In the genomic region with DNA sequence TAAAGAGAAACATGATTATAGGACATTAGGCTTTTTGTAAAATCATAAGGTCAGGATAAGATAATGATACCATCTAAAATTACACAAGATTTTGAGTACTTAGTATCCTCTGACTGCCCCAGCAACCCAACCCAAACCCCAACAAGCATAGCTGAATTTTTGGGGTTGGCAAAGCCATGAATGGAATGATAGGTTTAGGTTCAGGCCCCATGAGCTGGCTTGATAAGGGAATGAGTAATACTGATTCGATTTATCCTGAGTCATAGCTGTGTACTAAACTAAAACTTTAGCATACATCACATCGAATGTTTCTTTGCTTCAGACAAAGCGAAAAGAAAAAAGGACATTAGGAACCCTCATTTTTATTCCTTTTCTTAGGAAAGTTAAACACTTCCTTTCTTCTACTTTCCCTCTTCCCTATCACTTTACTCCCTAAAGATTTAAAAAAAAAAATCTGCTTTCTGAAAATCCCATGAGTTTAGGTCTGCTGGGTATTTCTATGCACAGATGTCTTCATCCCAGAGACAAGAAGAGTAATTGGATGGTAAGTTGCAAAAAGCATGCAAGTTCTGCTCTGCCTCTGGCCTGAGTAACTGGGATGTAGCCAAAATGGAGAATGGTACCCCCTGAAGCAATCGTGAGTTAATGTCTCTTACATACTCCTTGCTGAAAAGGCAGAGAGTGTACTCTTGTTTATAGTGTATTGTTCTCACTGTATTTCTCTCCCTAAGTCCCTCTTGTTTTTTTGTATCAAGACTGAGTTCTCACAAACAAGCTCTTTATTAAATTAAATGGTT, we compare ENCODE assay signal across 16 cellular contexts.
DNase-seq lines count a peak whose midpoint lies in the region; ATAC-seq, FAIRE-seq and TF ChIP-seq lines count a peak whose summit lies in the region.
"Had no signal": no experiment of that assay in that cellular context is flagged by ENCODE, and none has a peak within 500 bp of the region (broad histone marks: within the 10 kb centered on the region; RNA-seq: fewer than 3 reads in every experiment).

No MANE protein-coding gene starts in this region.

- FAIRE-seq in bronchial epithelial cell (lab: Jason Lieb, UNC) = no peak
- FAIRE-seq: G401.6 had no signal

- no peak overlapping the region for H3K4me3 Mint-ChIP-seq in Calu3 (ENCODE audit: low read depth, unreplicated experiment)
- H3K4me3 Mint-ChIP-seq: activated naive CD8-positive, alpha-beta T cell treated with anti-CD3 and anti-CD28 coated beads, Interleukin-2, amount 50 U/mL, for 24 hours; CD4-positive, alpha-beta T cell; naive thymus-derived CD4-positive, alpha-beta T cell had no signal

- no peaks in the 10 kb centered on the region for H3K27me3 ChIP-seq in MG63
- no peaks in the 10 kb centered on the region for H3K27me3 ChIP-seq in bronchial epithelial cell (ENCODE audit: control insufficient read depth, insufficient read depth, low read length)
- H3K27me3 ChIP-seq: stomach had no signal

- H3K36me3 ChIP-seq in MG63 = peaks cover 20% of the 10 kb centered on the region
- H3K36me3 ChIP-seq in bronchial epithelial cell (ENCODE audit: control insufficient read depth, insufficient read depth, low read length) = no peaks in the 10 kb centered on the region
- H3K36me3 ChIP-seq: stomach had no signal

- no TSS peak for BruUV-seq in Calu3 (replicated peaks; lab: Mats Ljungman, UMichigan)

- H3K4me3 ChIP-seq in MG63 (no peak overlapping the region), bronchial epithelial cell (ENCODE audit: low read depth, low read length) (no peak overlapping the region)
- H3K4me3 ChIP-seq: stomach had no signal

- TF ChIP-seq CTCF in Calu3 (IDR thresholded peaks at IDR 0.05; ENCODE audit: unreplicated experiment) (no peak), bronchial epithelial cell (IDR thresholded peaks at IDR 0.05; ENCODE audit: insufficient read depth, low read length, severe bottlenecking) (no peak), GM20000 (IDR thresholded peaks at IDR 0.05; ENCODE audit: extremely low read depth, missing control alignments) (no peak)

- peaks cover 5% of the 10 kb centered on the region for H3K36me3 Mint-ChIP-seq in Calu3 (ENCODE audit: insufficient read depth, unreplicated experiment)
- H3K36me3 Mint-ChIP-seq in activated naive CD4-positive, alpha-beta T cell treated with anti-CD3 and anti-CD28 coated beads, Interleukin-2, amount 50 U/mL, for 72 hours = peaks cover 31 to 35% of the 10 kb centered on the region in 2 donors

- H3K27ac Mint-ChIP-seq in Calu3 (ENCODE audit: unreplicated experiment) = peak overlapping the region; percentile 55
- no peak overlapping the region for H3K27ac Mint-ChIP-seq in activated naive CD4-positive, alpha-beta T cell treated with anti-CD3 and anti-CD28 coated beads, Interleukin-2, amount 50 U/mL, for 72 hours
- H3K27ac Mint-ChIP-seq: activated naive CD8-positive, alpha-beta T cell treated with anti-CD3 and anti-CD28 coated beads, Interleukin-2, amount 50 U/mL, for 24 hours; CD4-positive, alpha-beta T cell; naive thymus-derived CD4-positive, alpha-beta T cell had no signal

- peaks cover 35% of the 10 kb centered on the region for H3K4me1 Mint-ChIP-seq in Calu3 (ENCODE audit: low read depth, unreplicated experiment)
- H3K4me1 Mint-ChIP-seq: activated naive CD8-positive, alpha-beta T cell treated with anti-CD3 and anti-CD28 coated beads, Interleukin-2, amount 50 U/mL, for 24 hours; naive thymus-derived CD4-positive, alpha-beta T cell had no signal

- peaks cover 29% of the 10 kb centered on the region for H3K9me3 ChIP-seq in MG63

- DNase-seq in Calu3 = peak; percentile 50
- DNase-seq in MG63 = peak; percentile 65
- peak; percentile 88 for DNase-seq in bronchial epithelial cell (ENCODE audit: low read depth)
- peak; percentile 69 for DNase-seq in myocyte (ENCODE audit: low read depth)
- DNase-seq in NCI-H1694 treated with DMSO at 0.1 percent for 48 hours (lab: John Stamatoyannopoulos, UW) = no peak
- no peak for DNase-seq in GM20000 (ENCODE audit: low spot score)
- DNase-seq in activated naive CD4-positive, alpha-beta T cell treated with anti-CD3 and anti-CD28 coated beads, Interleukin-2, amount 50 U/mL, for 72 hours (ENCODE audit: low spot score in 2 of 2) = no peak
- DNase-seq: activated naive CD8-positive, alpha-beta T cell treated with anti-CD3 and anti-CD28 coated beads, Interleukin-2, amount 50 U/mL, for 24 hours; activated T-cell treated with anti-CD3 and anti-CD28 coated beads for 4 hours; CD4-positive, alpha-beta T cell; GOT3; naive thymus-derived CD4-positive, alpha-beta T cell; right cardiac atrium; stomach had no signal

- CTCF ChIA-PET in Calu3 (lab: Charles Lee) = interaction anchor here (1.0 to 1.2 kb wide), 2 partner anchors 9 to 115 kb away, joined by 3 to 9 read pairs; no protein-coding TSS in a partner anchor

- intact Hi-C loops in Calu3 (cut with micrococcal nuclease; ENCODE audit: unreplicated experiment) = no loop called here

- no peak for ATAC-seq in GM21576 (IDR thresholded peaks at IDR 0.05; ENCODE audit: unreplicated experiment)
- ATAC-seq in activated naive CD4-positive, alpha-beta T cell treated with anti-CD3 and anti-CD28 coated beads, Interleukin-2, amount 50 U/mL, for 72 hours = no peak
- ATAC-seq: activated naive CD8-positive, alpha-beta T cell treated with anti-CD3 and anti-CD28 coated beads, Interleukin-2, amount 50 U/mL, for 24 hours; naive thymus-derived CD4-positive, alpha-beta T cell; right cardiac atrium had no signal

- peaks cover 11% of the 10 kb centered on the region for H3K9me3 Mint-ChIP-seq in Calu3 (ENCODE audit: low read depth, unreplicated experiment)
- peaks cover 3 to 4% of the 10 kb centered on the region in 2 donors for H3K9me3 Mint-ChIP-seq in activated naive CD4-positive, alpha-beta T cell treated with anti-CD3 and anti-CD28 coated beads, Interleukin-2, amount 50 U/mL, for 72 hours

- no peaks in the 10 kb centered on the region for H3K27me3 Mint-ChIP-seq in Calu3 (ENCODE audit: unreplicated experiment)
- H3K27me3 Mint-ChIP-seq: activated naive CD8-positive, alpha-beta T cell treated with anti-CD3 and anti-CD28 coated beads, Interleukin-2, amount 50 U/mL, for 24 hours; CD4-positive, alpha-beta T cell; naive thymus-derived CD4-positive, alpha-beta T cell had no signal

Comparison
In these comparisons a context has a peak if more than half of its experiments do, and no peak if none do; other contexts are left out.
1. DNase-seq: peak in Calu3 (single experiment), MG63 (single experiment), bronchial epithelial cell (single experiment) and myocyte (single experiment); none in NCI-H1694 treated with DMSO at 0.1 percent for 48 hours (single experiment), GM20000 (single experiment) and activated naive CD4-positive, alpha-beta T cell treated with anti-CD3 and anti-CD28 coated beads, Interleukin-2, amount 50 U/mL, for 72 hours (0 of 2).